Comparison of ENCODE assay signal across 10 cellular contexts in the genomic region with DNA sequence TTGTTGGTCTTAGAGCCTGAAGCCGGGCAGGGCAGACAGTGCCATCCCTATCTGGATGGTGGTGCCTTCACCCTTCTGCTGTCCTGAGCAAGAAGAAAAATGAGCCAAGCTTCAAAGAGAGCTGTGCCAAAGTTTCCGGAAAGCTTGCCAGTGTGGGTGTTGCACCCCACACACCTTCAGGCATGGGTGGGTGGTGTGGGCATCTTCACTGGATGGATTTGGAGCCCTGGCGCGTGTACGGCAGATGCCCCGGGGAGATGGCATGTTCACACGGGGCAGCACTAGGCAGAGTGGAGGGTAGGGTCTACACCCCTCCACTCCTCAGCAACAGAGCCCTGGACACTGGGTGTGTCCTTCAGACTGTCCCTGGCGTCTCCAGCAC. TPM values are rescaled to one million over a fixed set of nuclear protein-coding genes. Genes with fewer than 3 reads are reported as not detected.
"Had no signal": no experiment of that assay in that cellular context is flagged by ENCODE, and none has a peak within 500 bp of the region (broad histone marks: within the 10 kb centered on the region; RNA-seq: fewer than 3 reads in every experiment).

No MANE protein-coding gene starts in this region.

- H3K4me3 ChIP-seq: GM23248, K562 had no signal

- H3K4me3 Mint-ChIP-seq: H9, HFFc6 had no signal

- H2AFZ ChIP-seq: GM23248 had no signal

- FAIRE-seq: H54, HTR-8/SVneo, K562 had no signal

- DNase-seq: GM23248, GOT3, H9, HCEC 1CT, HFFc6, IMR-90 had no signal

- H3K27ac ChIP-seq: GM23248 had no signal

- H3K9ac ChIP-seq: GM23248 had no signal

- H3K27ac Mint-ChIP-seq: HFFc6 had no signal

RNA-seq across cellular contexts. Expression of gene TEX22, which starts 50.8 kb away (rescaled TPM):
- total RNA-seq: HT-29 had no signal
